24 cellular contexts compared by ENCODE assay signal in the genomic region with DNA sequence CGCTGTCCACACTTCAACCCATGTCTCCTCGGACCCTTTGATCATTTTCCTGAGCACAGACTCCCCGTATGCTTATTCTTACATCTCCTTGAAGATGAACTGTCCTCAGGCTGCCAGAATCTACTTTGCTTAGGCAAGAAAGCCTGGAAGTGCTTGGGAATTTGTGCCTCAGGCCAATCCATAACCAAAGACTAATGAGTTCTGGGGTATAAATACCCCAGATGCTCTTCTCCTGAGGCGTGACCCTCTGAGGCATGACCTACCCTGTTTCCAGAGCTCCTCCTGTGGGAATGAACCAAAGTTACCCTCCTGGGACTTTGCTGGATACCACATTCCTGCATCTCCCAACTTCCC. TPM values are rescaled to one million over a fixed set of nuclear protein-coding genes. Genes with fewer than 3 reads are reported as not detected.
DNase-seq lines count a peak whose midpoint lies in the region; ATAC-seq and TF ChIP-seq lines count a peak whose summit lies in the region.
"Had no signal": no experiment of that assay in that cellular context is flagged by ENCODE, and none has a peak within 500 bp of the region (broad histone marks: within the 10 kb centered on the region; RNA-seq: fewer than 3 reads in every experiment).

No MANE protein-coding gene starts in this region.

- H3K27me3 ChIP-seq in esophagus squamous epithelium: peaks cover 0 to 5% (median 0%) of the 10 kb centered on the region in 4 donors
- no peaks in the 10 kb centered on the region for H3K27me3 ChIP-seq in stomach smooth muscle (ENCODE audit: control insufficient read depth in 1 of 2, insufficient read depth in 2 of 2, low read length in 2 of 2)
- H3K27me3 ChIP-seq: heart left ventricle had no signal

- ATAC-seq in effector memory CD8-positive, alpha-beta T cell (replicated peaks): no peak
- ATAC-seq: Panc1; stimulated activated memory B cell treated with anti-CD40 and anti-IgM and Interleukin-4, amounts not matched to agents 10 μg/mL and 1 μg/mL and 100 μg/mL, for 72 hours had no signal

- intact Hi-C loops in esophagus squamous epithelium (cut with DNase I): no loop called here

- DNase-seq in ELF-1 (ENCODE audit: low read depth, low spot score) (peak; percentile 71), esophagus squamous epithelium (lab: John Stamatoyannopoulos, UW) (no peak), mesothelial cell of epicardium (ENCODE audit: low spot score in 2 of 2, unreplicated experiment in 2 of 2) (no peak), NOMO-1 treated with DMSO at 0.1 percent for 48 hours (lab: John Stamatoyannopoulos, UW; ENCODE audit: unreplicated experiment) (no peak), foreskin melanocyte (no peak), iPS-NIHi7 (ENCODE audit: extremely low spot score) (no peak)
- no peak for DNase-seq in effector memory CD8-positive, alpha-beta T cell
- DNase-seq: activated CD4-positive, alpha-beta T cell treated with anti-CD3 and anti-CD28 coated beads, Interleukin-2, amount 10 ng/mL, durations not matched to agents 24 days and 14 days; activated naive CD4-positive, alpha-beta T cell treated with anti-CD3 and anti-CD28 coated beads, Interleukin-2, amount 10 ng/mL, durations not matched to agents 7 days and 5 days; activated T-cell treated with anti-CD3 and anti-CD28 coated beads for 4 hours; dermis blood vessel endothelial cell; erythroblast; heart left ventricle; Kasumi-1; mucosa of descending colon; NCI-H1105 treated with DMSO at 0.1 percent for 48 hours; NCI-H774; stimulated activated CD4-positive, alpha-beta T cell treated with anti-CD3 and anti-CD28 coated beads, Interleukin-12 subunit alpha, Interleukin-12 subunit beta, amount 100 ng/mL, for 4 hours had no signal

- peak overlapping the region; percentile 10 to 21 for H3K9ac ChIP-seq in stomach smooth muscle (ENCODE audit: low read length in 2 of 2)

- no peak for TF ChIP-seq POLR2A in esophagus squamous epithelium (IDR thresholded peaks at IDR 0.05)

- H3K9me3 Mint-ChIP-seq in mesothelial cell of epicardium: peaks cover 4% of the 10 kb centered on the region
- H3K9me3 Mint-ChIP-seq in effector memory CD8-positive, alpha-beta T cell: peaks cover 0 to 2% of the 10 kb centered on the region in 2 donors
- H3K9me3 Mint-ChIP-seq: activated naive CD4-positive, alpha-beta T cell treated with anti-CD3 and anti-CD28 coated beads, Interleukin-2, amount 10 ng/mL, durations not matched to agents 7 days and 5 days; HFFc6 had no signal

- H3K27me3 Mint-ChIP-seq in mesothelial cell of epicardium (ENCODE audit: low read depth): peaks cover 1% of the 10 kb centered on the region
- H3K27me3 Mint-ChIP-seq in effector memory CD8-positive, alpha-beta T cell: peaks cover 75% of the 10 kb centered on the region in 2 donors
- H3K27me3 Mint-ChIP-seq: activated naive CD4-positive, alpha-beta T cell treated with anti-CD3 and anti-CD28 coated beads, Interleukin-2, amount 10 ng/mL, durations not matched to agents 7 days and 5 days had no signal

- peak overlapping the region; percentile 26 for H3K4me3 Mint-ChIP-seq in mesothelial cell of epicardium
- H3K4me3 Mint-ChIP-seq in effector memory CD8-positive, alpha-beta T cell: no peak overlapping the region
- H3K4me3 Mint-ChIP-seq: activated CD4-positive, alpha-beta T cell treated with anti-CD3 and anti-CD28 coated beads, Interleukin-2, amount 10 ng/mL, durations not matched to agents 24 days and 14 days; activated naive CD4-positive, alpha-beta T cell treated with anti-CD3 and anti-CD28 coated beads, Interleukin-2, amount 10 ng/mL, durations not matched to agents 7 days and 5 days; HFFc6; stimulated activated memory B cell treated with anti-CD40 and anti-IgM and Interleukin-4, amounts not matched to agents 10 μg/mL and 1 μg/mL and 100 μg/mL, for 72 hours had no signal

- H3K4me3 ChIP-seq in esophagus squamous epithelium (peak overlapping the region in 1 of 4 donors; percentile 9), stomach smooth muscle (ENCODE audit: low read length in 2 of 2) (peak overlapping the region; percentile 1 to 58)
- H3K4me3 ChIP-seq: mucosa of descending colon had no signal

- H3K27ac ChIP-seq in esophagus squamous epithelium: peak overlapping the region; percentile 34 to 85 (median 75)
- H3K27ac ChIP-seq in stomach smooth muscle (ENCODE audit: low read length): peak overlapping the region; percentile 90

- peak overlapping the region; percentile 45 for H3K27ac Mint-ChIP-seq in mesothelial cell of epicardium
- no peak overlapping the region for H3K27ac Mint-ChIP-seq in effector memory CD8-positive, alpha-beta T cell
- H3K27ac Mint-ChIP-seq: activated CD4-positive, alpha-beta T cell treated with anti-CD3 and anti-CD28 coated beads, Interleukin-2, amount 10 ng/mL, durations not matched to agents 24 days and 14 days; activated naive CD4-positive, alpha-beta T cell treated with anti-CD3 and anti-CD28 coated beads, Interleukin-2, amount 10 ng/mL, durations not matched to agents 7 days and 5 days; HFFc6; stimulated activated memory B cell treated with anti-CD40 and anti-IgM and Interleukin-4, amounts not matched to agents 10 μg/mL and 1 μg/mL and 100 μg/mL, for 72 hours had no signal

- no peak for TF ChIP-seq CTCF in esophagus squamous epithelium (IDR thresholded peaks at IDR 0.05)
- TF ChIP-seq CTCF in mesothelial cell of epicardium (IDR thresholded peaks at IDR 0.05; ENCODE audit: unreplicated experiment): no peak

- no peaks in the 10 kb centered on the region for H3K36me3 Mint-ChIP-seq in mesothelial cell of epicardium
- H3K36me3 Mint-ChIP-seq in effector memory CD8-positive, alpha-beta T cell (ENCODE audit: insufficient read depth): no peaks in the 10 kb centered on the region
- H3K36me3 Mint-ChIP-seq: activated naive CD4-positive, alpha-beta T cell treated with anti-CD3 and anti-CD28 coated beads, Interleukin-2, amount 10 ng/mL, durations not matched to agents 7 days and 5 days; stimulated activated memory B cell treated with anti-CD40 and anti-IgM and Interleukin-4, amounts not matched to agents 10 μg/mL and 1 μg/mL and 100 μg/mL, for 72 hours had no signal

- H3K4me1 ChIP-seq in esophagus squamous epithelium (peaks cover 11 to 28% (median 14%) of the 10 kb centered on the region in 3 donors), stomach smooth muscle (ENCODE audit: control insufficient read depth, insufficient read depth, low read length) (peaks cover 10% of the 10 kb centered on the region)

- H3K9me3 ChIP-seq in esophagus squamous epithelium (no peaks in the 10 kb centered on the region), stomach smooth muscle (ENCODE audit: control insufficient read depth in 2 of 2, low read length in 2 of 2) (no peaks in the 10 kb centered on the region)
- H3K9me3 ChIP-seq: heart left ventricle, mucosa of descending colon had no signal

- no peaks in the 10 kb centered on the region for H3K36me3 ChIP-seq in esophagus squamous epithelium
- no peaks in the 10 kb centered on the region for H3K36me3 ChIP-seq in stomach smooth muscle (ENCODE audit: control insufficient read depth in 2 of 2, insufficient read depth in 2 of 2, low read length in 2 of 2)
- H3K36me3 ChIP-seq: heart left ventricle had no signal

- 49 to 53% methylated on average over 4 of the region's 4 CpGs for WGBS in esophagus squamous epithelium, 2 donors

- H3K4me1 Mint-ChIP-seq in mesothelial cell of epicardium: peaks cover 28% of the 10 kb centered on the region
- H3K4me1 Mint-ChIP-seq in effector memory CD8-positive, alpha-beta T cell (ENCODE audit: low read depth in 2 of 2): no peaks in the 10 kb centered on the region
- H3K4me1 Mint-ChIP-seq: activated CD4-positive, alpha-beta T cell treated with anti-CD3 and anti-CD28 coated beads, Interleukin-2, amount 10 ng/mL, durations not matched to agents 24 days and 14 days; activated naive CD4-positive, alpha-beta T cell treated with anti-CD3 and anti-CD28 coated beads, Interleukin-2, amount 10 ng/mL, durations not matched to agents 7 days and 5 days; stimulated activated memory B cell treated with anti-CD40 and anti-IgM and Interleukin-4, amounts not matched to agents 10 μg/mL and 1 μg/mL and 100 μg/mL, for 72 hours had no signal

RNA-seq across cellular contexts. Expression of gene TEKT3, which starts 10.1 kb away (rescaled TPM):
- total RNA-seq in esophagus squamous epithelium (under 1 TPM in 1 of 4 donors, not detected in 3; 0.83 TPM), mesothelial cell of epicardium (2.4 to 3.8 TPM (median 3.3 TPM) in 3 replicates)
- total RNA-seq: activated CD4-positive, alpha-beta T cell treated with anti-CD3 and anti-CD28 coated beads, Interleukin-2, amount 10 ng/mL, durations not matched to agents 24 days and 14 days; dermis blood vessel endothelial cell; HFFc6; HT1080; osteocyte had no signal
